In the genomic region with DNA sequence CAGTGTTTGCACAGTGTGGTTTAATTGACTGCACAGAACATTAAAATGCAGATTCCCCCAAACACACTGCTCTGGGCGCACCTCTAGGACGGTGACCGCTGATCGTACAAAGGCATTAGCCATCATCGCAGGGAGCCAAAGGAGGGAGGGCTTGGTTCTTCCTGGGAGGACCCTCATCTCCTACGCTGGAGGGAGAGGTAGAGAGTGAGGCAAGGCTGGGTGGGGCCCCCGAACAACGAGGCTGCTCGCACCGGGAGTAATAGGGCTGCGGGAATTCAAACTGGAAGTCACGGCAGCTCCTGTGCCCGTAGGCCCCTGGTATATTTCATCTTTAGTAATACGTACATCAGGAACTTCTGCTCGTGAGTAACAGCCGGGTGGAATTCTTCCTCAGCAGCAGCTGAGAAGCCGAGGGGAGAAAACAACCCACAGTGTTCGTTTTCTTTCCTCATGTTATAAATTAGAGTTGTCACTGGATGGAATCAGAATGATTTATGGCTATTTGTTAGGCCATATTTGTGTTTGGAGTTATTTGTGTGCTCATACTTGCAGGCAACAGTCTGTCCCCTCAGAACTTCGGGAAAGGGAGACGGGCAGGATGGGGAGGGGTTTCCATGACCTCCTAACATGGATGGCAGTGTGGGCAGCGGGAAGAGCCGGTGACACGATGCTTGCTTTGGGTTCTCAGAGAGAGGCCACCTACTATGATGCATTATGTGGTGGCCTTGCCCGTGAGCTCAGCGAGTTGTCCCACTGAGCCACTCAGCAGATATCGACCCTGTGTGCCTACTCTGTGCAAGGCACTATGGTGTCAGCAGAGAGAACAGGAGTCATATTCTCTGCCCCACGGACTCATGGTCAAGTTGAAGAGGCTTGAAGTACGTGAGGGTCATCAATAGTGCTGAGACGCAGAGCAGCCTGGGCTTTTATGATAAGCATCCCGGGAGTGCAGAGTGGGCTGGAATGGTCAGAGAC, we compare ENCODE assay signal across 24 cellular contexts.
"Had no signal": no experiment of that assay in that cellular context is flagged by ENCODE, and none has a peak within 500 bp of the region (broad histone marks: within the 10 kb centered on the region; RNA-seq: fewer than 3 reads in every experiment).

No MANE protein-coding gene starts in this region.

- H3K36me3 Mint-ChIP-seq: activated CD4-positive, alpha-beta memory T cell treated with anti-CD3 and anti-CD28 coated beads for 36 hours; activated naive CD4-positive, alpha-beta T cell treated with anti-CD3 and anti-CD28 coated beads, Interleukin-2, amount 50 U/mL, for 72 hours; WTC11 had no signal

- H3K4me3 Mint-ChIP-seq: activated CD4-positive, alpha-beta memory T cell treated with anti-CD3 and anti-CD28 coated beads for 36 hours; activated naive CD8-positive, alpha-beta T cell treated with anti-CD3 and anti-CD28 coated beads, Interleukin-2, amount 50 U/mL, for 24 hours; activated T-cell treated with anti-CD3 and anti-CD28 coated beads, Interleukin-2, amount 50 U/mL, for 4 hours; T-helper 17 cell; WTC11 had no signal

- H3K27ac Mint-ChIP-seq: activated CD4-positive, alpha-beta memory T cell treated with anti-CD3 and anti-CD28 coated beads for 36 hours; activated naive CD4-positive, alpha-beta T cell treated with anti-CD3 and anti-CD28 coated beads, Interleukin-2, amount 50 U/mL, for 72 hours; activated naive CD8-positive, alpha-beta T cell treated with anti-CD3 and anti-CD28 coated beads, Interleukin-2, amount 50 U/mL, for 24 hours; T-helper 17 cell; WTC11 had no signal

- H3K9me3 ChIP-seq: ascending aorta, body of pancreas, MG63 had no signal

- ATAC-seq: activated naive CD4-positive, alpha-beta T cell treated with anti-CD3 and anti-CD28 coated beads, Interleukin-2, amount 50 U/mL, for 72 hours; activated naive CD8-positive, alpha-beta T cell treated with anti-CD3 and anti-CD28 coated beads, Interleukin-2, amount 50 U/mL, for 24 hours; activated T-cell treated with anti-CD3 and anti-CD28 coated beads, Interleukin-2, amount 50 U/mL, for 4 hours; body of pancreas; T-helper 17 cell; WTC11 had no signal

- DNase-seq: activated CD4-positive, alpha-beta memory T cell treated with anti-CD3 and anti-CD28 coated beads for 36 hours; activated CD4-positive, alpha-beta T cell treated with anti-CD3 and anti-CD28 coated beads for 48 hours; activated CD4-positive, CD25-positive, alpha-beta regulatory T cell treated with anti-CD3 and anti-CD28 coated beads, Interleukin-2, amount 50 U/mL, for 72 hours; activated CD8-positive, alpha-beta memory T cell treated with anti-CD3 and anti-CD28 coated beads for 24 hours; activated effector memory CD4-positive, alpha-beta T cell treated with anti-CD3 and anti-CD28 coated beads, Interleukin-2, amount 50 U/mL, for 16 hours; activated naive CD4-positive, alpha-beta T cell treated with Interleukin-2 at 50 U/mL for 16 hours; activated naive CD8-positive, alpha-beta T cell treated with anti-CD3 and anti-CD28 coated beads, Interleukin-2, amount 50 U/mL, for 24 hours; activated T-cell treated with anti-CD3 and anti-CD28 coated beads, Interleukin-2, amount 50 U/mL, for 4 hours; amniotic stem cell; body of pancreas; MG63; NCI-H1105 treated with DMSO at 0.1 percent for 48 hours; NCI-H1436 treated with DMSO at 0.1 percent for 48 hours; NCI-H187; NCI-H2081; NCI-H510A treated with DMSO at 0.1 percent for 48 hours; NCI-H69; PC-9; SIG-M5; T-helper 17 cell; T-helper 9 cell had no signal

- H3K4me3 ChIP-seq: ascending aorta, body of pancreas, MG63, PC-9 had no signal

- H3K36me3 ChIP-seq: ascending aorta, MG63 had no signal

- H3K4me1 Mint-ChIP-seq: activated naive CD8-positive, alpha-beta T cell treated with anti-CD3 and anti-CD28 coated beads, Interleukin-2, amount 50 U/mL, for 24 hours; T-helper 17 cell had no signal

- H3K4me1 ChIP-seq: ascending aorta, body of pancreas had no signal

- H3K9me3 Mint-ChIP-seq: activated CD4-positive, alpha-beta memory T cell treated with anti-CD3 and anti-CD28 coated beads for 36 hours; activated naive CD4-positive, alpha-beta T cell treated with anti-CD3 and anti-CD28 coated beads, Interleukin-2, amount 50 U/mL, for 72 hours; activated naive CD8-positive, alpha-beta T cell treated with anti-CD3 and anti-CD28 coated beads, Interleukin-2, amount 50 U/mL, for 24 hours; activated T-cell treated with anti-CD3 and anti-CD28 coated beads, Interleukin-2, amount 50 U/mL, for 4 hours; WTC11 had no signal

- H3K27ac ChIP-seq: ascending aorta, body of pancreas, PC-9 had no signal

- H3K27me3 ChIP-seq: ascending aorta, body of pancreas, MG63 had no signal
